In the genomic region with DNA sequence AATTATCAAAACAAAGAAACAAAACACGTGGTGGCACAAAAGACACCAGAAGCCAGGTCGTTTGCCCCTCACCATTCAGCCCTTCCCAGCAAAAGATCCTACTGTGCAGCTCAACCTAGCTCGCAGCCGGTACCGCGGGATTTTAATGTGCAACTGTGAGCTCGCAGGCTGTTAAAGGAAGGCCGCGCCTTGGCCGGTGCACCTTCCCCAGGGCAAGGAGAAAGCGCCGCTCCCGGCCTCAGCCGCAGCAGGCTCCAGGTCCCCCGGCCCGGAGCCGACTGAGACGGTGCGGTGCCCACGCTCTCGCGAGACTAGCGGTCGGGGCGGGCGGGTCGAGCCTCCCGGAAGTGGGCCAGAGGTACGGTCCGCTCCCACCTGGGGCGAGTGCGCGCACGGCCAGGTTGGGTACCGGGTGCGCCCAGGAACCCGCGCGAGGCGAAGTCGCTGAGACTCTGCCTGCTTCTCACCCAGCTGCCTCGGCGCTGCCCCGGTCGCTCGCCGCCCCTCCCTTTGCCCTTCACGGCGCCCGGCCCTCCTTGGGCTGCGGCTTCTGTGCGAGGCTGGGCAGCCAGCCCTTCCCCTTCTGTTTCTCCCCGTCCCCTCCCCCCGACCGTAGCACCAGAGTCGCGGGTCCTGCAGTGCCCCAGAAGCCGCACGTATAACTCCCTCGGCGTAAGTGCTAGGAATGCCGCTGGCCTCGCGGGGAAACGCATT, we compare ENCODE assay signal across 8 cellular contexts. TPM values are rescaled to one million over a fixed set of nuclear protein-coding genes. Genes with fewer than 3 reads are reported as not detected.
DNase-seq lines count a peak whose midpoint lies in the region; TF ChIP-seq lines count a peak whose summit lies in the region.

A gene (plus strand): TSS at position 618 of the 714 bp plus-strand sequence. CDS start 682 bp downstream, outside the sequence.

- TF ChIP-seq CTCF in SU-DHL-6 (IDR thresholded peaks at IDR 0.05; ENCODE audit: insufficient read depth, low read length, poor library complexity, severe bottlenecking) (no peak), type B pancreatic cell (conservative IDR thresholded peaks at IDR 0.05) (no peak)

- peaks cover 16% of the 10 kb centered on the region for H3K4me1 Mint-ChIP-seq in type B pancreatic cell (ENCODE audit: unreplicated experiment)

- H3K9me3 ChIP-seq in SU-DHL-6 (ENCODE audit: insufficient read depth, low read length) = no peaks in the 10 kb centered on the region

- H3K9me2 ChIP-seq in SU-DHL-6 (replicated peaks; ENCODE audit: insufficient read depth, low read length) = no peaks in the 10 kb centered on the region

- no peaks in the 10 kb centered on the region for H3K27me3 Mint-ChIP-seq in type B pancreatic cell

- H3K27me3 ChIP-seq in SU-DHL-6 (ENCODE audit: low read length) = no peaks in the 10 kb centered on the region

- peak within 1 kb of the TSS; percentile 97 for H3K4me3 Mint-ChIP-seq in type B pancreatic cell

- peak within 1 kb of the TSS; percentile 62 for H3K27ac ChIP-seq in SU-DHL-6 (ENCODE audit: low read depth, low read length)

- H2AFZ ChIP-seq in SU-DHL-6 (ENCODE audit: low read depth, low read length, severe bottlenecking) = peak within 1 kb of the TSS; percentile 99

- DNase-seq in HEK293T (ENCODE audit: extremely low spot score) (peak; percentile 92), MV-4-11 (lab: John Stamatoyannopoulos, UW) (peak; percentile 55), cardiac septum (ENCODE audit: low spot score) (peak; percentile 93), posterior cingulate gyrus (peak; percentile 67 to 97 (median 80)), type B pancreatic cell (ENCODE audit: extremely low spot score, unreplicated experiment) (peak; percentile 89)
- peak; percentile 70 for DNase-seq in activated naive CD8-positive, alpha-beta T cell treated with anti-CD3 and anti-CD28 coated beads, Interleukin-2, amount 50 U/mL, for 16 hours (ENCODE audit: low read depth, low spot score)

- peak within 1 kb of the TSS; percentile 80 for H3K9ac ChIP-seq in SU-DHL-6 (ENCODE audit: low read length)

- POLR2A ChIA-PET in HEK293T (lab: Yijun Ruan, JAX) = interaction anchor here (0.6 to 2.0 kb wide), 9 partner anchors 10 to 188 kb away, joined by 3 to 11 read pairs (median 4); a partner anchor contains a TSS

- H3K4me3 ChIP-seq in GM08714 (ENCODE audit: low read length) (peak within 1 kb of the TSS; percentile 90), SU-DHL-6 (ENCODE audit: insufficient read depth, low read length, poor library complexity, severe bottlenecking) (peak within 1 kb of the TSS; percentile 80)

- peaks cover 14% of the 10 kb centered on the region for H3K79me2 ChIP-seq in SU-DHL-6 (ENCODE audit: insufficient read depth, low read length)

- H3K36me3 ChIP-seq in SU-DHL-6 (ENCODE audit: low read length) = no peaks in the 10 kb centered on the region

- no peaks in the 10 kb centered on the region for H3K9me3 Mint-ChIP-seq in type B pancreatic cell

- CTCF ChIA-PET in HEK293T (lab: Yijun Ruan, JAX) = no interaction called here

- peaks cover 12% of the 10 kb centered on the region for H3F3A ChIP-seq in SU-DHL-6 (ENCODE audit: insufficient read depth)

- H3K4me2 ChIP-seq in SU-DHL-6 (ENCODE audit: low read depth, low read length, poor library complexity, severe bottlenecking) = peak within 1 kb of the TSS; percentile 94

- peaks cover 8% of the 10 kb centered on the region for H3K36me3 Mint-ChIP-seq in type B pancreatic cell

- H3K27ac Mint-ChIP-seq in type B pancreatic cell = peak within 1 kb of the TSS; percentile 96

- intact Hi-C loops in cardiac septum (cut with DNase I) (no loop called here), posterior cingulate gyrus (cut with DNase I) (loop anchor here (10.0 kb wide), 1 partner anchor 285 kb away; a partner anchor contains a TSS)

- H4K20me1 ChIP-seq in SU-DHL-6 (ENCODE audit: low read depth, low read length) = no peaks in the 10 kb centered on the region

TF ChIP-seq in HEK293T, 16 proteins besides CTCF, POLR2A, EP300 and RAD21:
- TF ChIP-seq L3MBTL2 (conservative IDR thresholded peaks at IDR 0.05) = peak; percentile 66; the same call in 1 of the 2 replicates
- TF ChIP-seq ELF4 (IDR thresholded peaks at IDR 0.05) = peak; percentile 91
- TF ChIP-seq NFRKB (IDR thresholded peaks at IDR 0.05) = no peak
- TF ChIP-seq HDGF (IDR thresholded peaks at IDR 0.05; ENCODE audit: borderline replicate concordance) = no peak
TF ChIP-seq in HEK293T: peak in this region for 2.

RNA-seq across cellular contexts. Expression of the gene that starts here (rescaled TPM):
- total RNA-seq in cardiac septum = 39.5 TPM
- 17.8 and 24.4 TPM in 2 replicates for total RNA-seq in type B pancreatic cell (ENCODE audit: low replicate concordance)

Comparison
In these comparisons a context has a peak if more than half of its experiments do, and no peak if none do; other contexts are left out.
1. Peak in every context shown above with its lines: DNase-seq, H3K4me3 ChIP-seq and H3K27ac ChIP-seq.